In genomic region chr13:93118081-93118615, GRCh38 we compare ENCODE assay signal across 16 cellular contexts.
DNase-seq lines count a peak whose midpoint lies in the region; ATAC-seq and TF ChIP-seq lines count a peak whose summit lies in the region.
"Had no signal": no experiment of that assay in that cellular context is flagged by ENCODE, and none has a peak within 500 bp of the region (broad histone marks: within the 10 kb centered on the region; RNA-seq: fewer than 3 reads in every experiment).

No MANE protein-coding gene starts in this region.

- WGBS in prostate gland: 19% methylated on average over 3 of the region's 3 CpGs

- no peak for ATAC-seq in HG02623 (IDR thresholded peaks at IDR 0.05; ENCODE audit: unreplicated experiment)
- ATAC-seq: SK-N-SH treated with all-trans-retinoic acid at 6 μM for 48 hours, T-cell had no signal

- H3K27ac ChIP-seq in VCaP (peak overlapping the region; percentile 10; the same call in 1 of the 2 replicates), prostate gland (no peak overlapping the region)

- no peak for TF ChIP-seq CTCF in LNCaP clone FGC (IDR thresholded peaks at IDR 0.05; ENCODE audit: control insufficient read depth, extremely low read depth, insufficient read depth)
- no peak for TF ChIP-seq CTCF in VCaP (conservative IDR thresholded peaks at IDR 0.05)
- no peak for TF ChIP-seq CTCF in prostate gland (IDR thresholded peaks at IDR 0.05)

- intact Hi-C loops in prostate gland (cut with DNase I): no loop called here

- H3K4me3 ChIP-seq in LNCaP clone FGC (ENCODE audit: low read depth, low read length): no peak overlapping the region
- H3K4me3 ChIP-seq in prostate gland: no peak overlapping the region

- no peak for TF ChIP-seq POLR2A in prostate gland (IDR thresholded peaks at IDR 0.05)

- no peaks in the 10 kb centered on the region for H3K9me3 ChIP-seq in prostate gland

- DNase-seq in GDM1 (lab: John Stamatoyannopoulos, UW) (peak; percentile 87), LNCaP clone FGC (ENCODE audit: low read depth) (peak; percentile 34), prostate gland (ENCODE audit: low spot score) (peak; percentile 19), NCI-H526 (lab: John Stamatoyannopoulos, UW) (no peak), DMS53 (lab: John Stamatoyannopoulos, UW) (no peak)
- no peak for DNase-seq in activated CD4-positive, alpha-beta T cell treated with anti-CD3 and anti-CD28 coated beads for 48 hours
- DNase-seq: CD4-positive, alpha-beta memory T cell; H7; MV-4-11; NCI-H1694 treated with DMSO at 0.1 percent for 48 hours; NCI-H226; NCI-H524; T-cell had no signal

- H3K36me3 ChIP-seq in prostate gland: no peaks in the 10 kb centered on the region

- H3K4me1 ChIP-seq in prostate gland (replicated peaks): no peaks in the 10 kb centered on the region

- no peaks in the 10 kb centered on the region for H3K27me3 ChIP-seq in prostate gland (replicated peaks; ENCODE audit: insufficient read depth)

Comparison
In these comparisons a context has a peak if more than half of its experiments do, and no peak if none do; other contexts are left out.
1. DNase-seq: peak in GDM1 (single experiment), LNCaP clone FGC (single experiment) and prostate gland (single experiment); none in NCI-H526 (0 of 2), DMS53 (single experiment) and activated CD4-positive, alpha-beta T cell treated with anti-CD3 and anti-CD28 coated beads for 48 hours (single experiment).